8 cellular contexts compared by ENCODE assay signal in the genomic region with DNA sequence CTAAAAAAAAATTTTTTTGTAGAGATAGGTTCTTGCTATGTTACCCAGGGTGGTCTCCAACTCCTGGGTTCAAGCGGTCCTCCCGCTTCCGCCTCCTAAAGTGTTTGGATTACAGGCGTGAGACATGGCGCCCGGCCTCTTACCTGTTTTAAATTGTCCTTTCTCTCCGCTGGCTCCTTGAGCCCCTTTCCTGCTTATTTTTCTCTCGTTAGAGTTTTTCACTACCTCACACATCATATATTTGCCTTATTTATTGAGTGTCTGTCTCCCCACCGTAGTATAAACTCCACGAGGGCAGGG. TPM values are rescaled to one million over a fixed set of nuclear protein-coding genes. Genes with fewer than 3 reads are reported as not detected.
A peak's percentile ranks its signal among the peaks of the same experiment; 100 is the strongest.
DNase-seq lines count a peak whose midpoint lies in the region; ATAC-seq and TF ChIP-seq lines count a peak whose summit lies in the region.

No MANE protein-coding gene starts in this region.

- H3K9me3 Mint-ChIP-seq in CD4-positive, alpha-beta memory T cell = no peaks in the 10 kb centered on the region

- CTCF ChIA-PET in CD4-positive, alpha-beta memory T cell (lab: Charles Lee; ENCODE audit: partially characterized antibody) = interaction anchor here (0.9 to 1.5 kb wide), 2 partner anchors 223 to 409 kb away, joined by 3 to 4 read pairs; partner anchors contain the start of gene DNAAF8
- CTCF ChIA-PET in PC-3 (lab: Charles Lee) = no interaction called here

- BruUV-seq in PC-3 (replicated peaks; lab: Mats Ljungman, UMichigan) = TSS peak; percentile 90

- no peaks in the 10 kb centered on the region for H3K36me3 ChIP-seq in CD4-positive, alpha-beta memory T cell (ENCODE audit: insufficient read depth, low read length)
- H3K36me3 ChIP-seq in PC-3 (ENCODE audit: low read depth, low read length) (no peaks in the 10 kb centered on the region), neutrophil (no peaks in the 10 kb centered on the region)

- intact Hi-C loops in CD4-positive, alpha-beta memory T cell (cut with micrococcal nuclease) = loop anchor here (5.0 to 10.0 kb wide), 3 partner anchors 605 to 1023 kb away; partner anchors contain the start of gene PAM16
- intact Hi-C loops in PC-3 (cut with micrococcal nuclease) = loop anchor here (2.0 to 10.0 kb wide), 2 partner anchors 75 to 153 kb away; partner anchors contain the start of gene ROGDI

- peak overlapping the region; percentile 23 to 39 for H3K4me3 ChIP-seq in CD4-positive, alpha-beta memory T cell (ENCODE audit: low read length in 2 of 2)
- peak overlapping the region; percentile 68 for H3K4me3 ChIP-seq in PC-3 (ENCODE audit: low read length)
- peak overlapping the region; percentile 64 for H3K4me3 ChIP-seq in epithelial cell of esophagus (ENCODE audit: low read length)
- peak overlapping the region; percentile 64 to 68 for H3K4me3 ChIP-seq in neutrophil (ENCODE audit: low read depth in 1 of 2, low read length in 1 of 2)

- DNase-seq in CD4-positive, alpha-beta memory T cell = no peak
- DNase-seq in PC-3 (no peak), epithelial cell of esophagus (ENCODE audit: low read depth) (no peak), inferior parietal cortex (ENCODE audit: extremely low spot score) (no peak), foreskin melanocyte (no peak), LoVo (ENCODE audit: low spot score) (no peak)
- DNase-seq in effector CD8-positive, alpha-beta T cell (lab: John Stamatoyannopoulos, UW) = no peak

- TF ChIP-seq CTCF in PC-3 (conservative IDR thresholded peaks at IDR 0.05; ENCODE audit: low read depth, low read length) = no peak
- no peak for TF ChIP-seq CTCF in epithelial cell of esophagus (IDR thresholded peaks at IDR 0.05; ENCODE audit: insufficient read depth, low read depth, low read length, missing control alignments)
- TF ChIP-seq CTCF in neutrophil (IDR thresholded peaks at IDR 0.05) = no peak

- no peaks in the 10 kb centered on the region for H3F3A ChIP-seq in PC-3 (ENCODE audit: low read length, unreplicated experiment)

- ATAC-seq in PC-3 = no peak

- POLR2A ChIA-PET in CD4-positive, alpha-beta memory T cell (lab: Charles Lee; ENCODE audit: partially characterized antibody) = no interaction called here
- POLR2A ChIA-PET in PC-3 (lab: Charles Lee; ENCODE audit: unreplicated experiment) = no interaction called here

- no peaks in the 10 kb centered on the region for H3K9me3 ChIP-seq in CD4-positive, alpha-beta memory T cell (ENCODE audit: control insufficient read depth in 1 of 2, low read length in 2 of 2)
- H3K9me3 ChIP-seq in PC-3 (ENCODE audit: low read length) (no peaks in the 10 kb centered on the region), neutrophil (no peaks in the 10 kb centered on the region)

- no peaks in the 10 kb centered on the region for H3K9me2 ChIP-seq in PC-3 (replicated peaks; ENCODE audit: low read length)

- peaks cover 16% of the 10 kb centered on the region for H3K4me1 ChIP-seq in CD4-positive, alpha-beta memory T cell (ENCODE audit: insufficient read depth, low read length)
- 0 out of 2 replicates have a peak, but pooled peaks cover 8% of the 10 kb centered on the region for H3K4me1 ChIP-seq in PC-3 (ENCODE audit: insufficient read depth, low read length)
- peaks cover 20 to 26% of the 10 kb centered on the region in 2 experiments for H3K4me1 ChIP-seq in neutrophil (ENCODE audit: control insufficient read depth in 1 of 2, insufficient read depth in 1 of 2, low read depth in 1 of 2, low read length in 1 of 2)

- peak overlapping the region; percentile 78 to 92 (median 86) for H3K4me3 Mint-ChIP-seq in CD4-positive, alpha-beta memory T cell

- no peaks in the 10 kb centered on the region for H3K36me3 Mint-ChIP-seq in CD4-positive, alpha-beta memory T cell

- peak overlapping the region in 4 of 7 donors; percentile 1 to 77 (median 66) for H3K27ac Mint-ChIP-seq in CD4-positive, alpha-beta memory T cell

- peak overlapping the region; percentile 67 for H3K4me2 ChIP-seq in PC-3 (ENCODE audit: low read length)

- peaks cover 20 to 30% of the 10 kb centered on the region in 2 donors for H3K27me3 Mint-ChIP-seq in CD4-positive, alpha-beta memory T cell

- no peak overlapping the region for H3K27ac ChIP-seq in CD4-positive, alpha-beta memory T cell (ENCODE audit: low read depth, low read length)
- peak overlapping the region; percentile 2; the same call in 1 of the 2 replicates for H3K27ac ChIP-seq in PC-3 (ENCODE audit: low read length)
- peak overlapping the region; percentile 40 for H3K27ac ChIP-seq in neutrophil

- H4K20me1 ChIP-seq in PC-3 (ENCODE audit: low read length) = no peaks in the 10 kb centered on the region

- H3K79me2 ChIP-seq in PC-3 (ENCODE audit: low read length) = no peaks in the 10 kb centered on the region

- peaks cover 11% of the 10 kb centered on the region for H3K27me3 ChIP-seq in CD4-positive, alpha-beta memory T cell (ENCODE audit: insufficient read depth, low read length)
- H3K27me3 ChIP-seq in PC-3 (ENCODE audit: low read length) (no peaks in the 10 kb centered on the region), neutrophil (peaks cover 42% of the 10 kb centered on the region)

- peak overlapping the region; percentile 93 for H2AFZ ChIP-seq in PC-3 (ENCODE audit: low read length)

- peaks cover 12 to 28% (median 20%) of the 10 kb centered on the region in 4 donors for H3K4me1 Mint-ChIP-seq in CD4-positive, alpha-beta memory T cell

- H3K9ac ChIP-seq in PC-3 (ENCODE audit: low read length) = peak overlapping the region; percentile 23

RNA-seq across cellular contexts. Expression of gene SEC14L5, which starts 0.8 kb away (rescaled TPM):
- total RNA-seq in CD4-positive, alpha-beta memory T cell = not detected
- not detected for polyA plus RNA-seq in CD4-positive, alpha-beta memory T cell
- not detected in 2 replicates for total RNA-seq in PC-3 (2014; rRNA removed)

RNA-seq across cellular contexts. Expression of gene PPL, which starts 20.4 kb away (rescaled TPM):
- not detected for total RNA-seq in CD4-positive, alpha-beta memory T cell
- under 1 TPM in 1 of 2 donors, not detected in 1; 0.39 TPM for polyA plus RNA-seq in CD4-positive, alpha-beta memory T cell
- total RNA-seq in PC-3 (2014; rRNA removed) = 18.8 and 22.8 TPM in 2 replicates

Comparison
In these comparisons a context has a peak if more than half of its experiments do, and no peak if none do; other contexts are left out.
1. RNA of gene PPL, which starts 20.4 kb away (total RNA-seq): 18.8 to 22.8 TPM in PC-3; not detected in CD4-positive, alpha-beta memory T cell; every median in the first group is over 10 times any median in the second.
2. Peak in every context shown above with its lines, with median percentiles within 50 percentile points of each other: H3K4me3 ChIP-seq.